Comparison of ENCODE assay signal across 8 cellular contexts in genomic region chr6:11232968-11233626, GRCh38. TPM values are rescaled to one million over a fixed set of nuclear protein-coding genes. Genes with fewer than 3 reads are reported as not detected.
A peak's percentile ranks its signal among the peaks of the same experiment; 100 is the strongest.
DNase-seq lines count a peak whose midpoint lies in the region; ATAC-seq, FAIRE-seq and TF ChIP-seq lines count a peak whose summit lies in the region.

No MANE protein-coding gene starts in this region.

- H3K27ac ChIP-seq in AG04450 (ENCODE audit: low read depth, low read length), result peak overlapping the region; percentile 84
- peak overlapping the region; percentile 89 to 92 for H3K27ac ChIP-seq in kidney (ENCODE audit: low read depth in 2 of 2, low read length in 2 of 2)
- H3K27ac ChIP-seq in subcutaneous abdominal adipose tissue (ENCODE audit: low read depth, low read length), result peak overlapping the region; percentile 92

- TF ChIP-seq CTCF in AG04450 (IDR thresholded peaks at IDR 0.05; ENCODE audit: low read depth, low read length) (no peak), NB4 (IDR thresholded peaks at IDR 0.05; ENCODE audit: low read depth, low read length) (no peak), astrocyte of the cerebellum (IDR thresholded peaks at IDR 0.05; ENCODE audit: low read depth, low read length, missing control alignments) (no peak), kidney (IDR thresholded peaks at IDR 0.05; ENCODE audit: borderline replicate concordance, extremely low read depth, insufficient read depth) (no peak)

- H3K9me3 ChIP-seq in AG04450 (ENCODE audit: control insufficient read depth, insufficient read depth, low read length), result no peaks in the 10 kb centered on the region
- no peaks in the 10 kb centered on the region for H3K9me3 ChIP-seq in kidney (ENCODE audit: control insufficient read depth in 1 of 2, low read length in 2 of 2)
- no peaks in the 10 kb centered on the region for H3K9me3 ChIP-seq in subcutaneous abdominal adipose tissue (ENCODE audit: control insufficient read depth in 5 of 5, low read length in 5 of 5)

- H3K36me3 ChIP-seq in kidney (ENCODE audit: control insufficient read depth in 1 of 2, insufficient read depth in 2 of 2, low read length in 2 of 2) (no peaks in the 10 kb centered on the region), subcutaneous abdominal adipose tissue (ENCODE audit: control insufficient read depth in 5 of 5, insufficient read depth in 5 of 5, low read length in 5 of 5) (no peaks in the 10 kb centered on the region)

- CTCF ChIA-PET in AG04450 (lab: Charles Lee), result interaction anchor here (0.7 to 4.3 kb wide), 4 partner anchors 61 to 263 kb away, joined by 3 to 37 read pairs (median 6); no protein-coding TSS in a partner anchor

- POLR2A ChIA-PET in AG04450 (lab: Yijun Ruan, JAX), result interaction anchor here (0.6 to 1.4 kb wide), 6 partner anchors 13 to 85 kb away, joined by 3 to 11 read pairs (median 4); no protein-coding TSS in a partner anchor

- no peaks in the 10 kb centered on the region for H3K27me3 ChIP-seq in AG04450 (ENCODE audit: control insufficient read depth, insufficient read depth, low read length)
- H3K27me3 ChIP-seq in subcutaneous abdominal adipose tissue (ENCODE audit: control insufficient read depth in 5 of 5, insufficient read depth in 4 of 5, low read length in 5 of 5), result no peaks in the 10 kb centered on the region

- FAIRE-seq in kidney (lab: Jason Lieb, UNC), result no peak

- H3K4me3 ChIP-seq in AG04450 (ENCODE audit: low read depth, low read length) (peak overlapping the region; percentile 89), NB4 (ENCODE audit: low read depth, low read length) (peak overlapping the region; percentile 75), astrocyte of the cerebellum (ENCODE audit: low read depth, low read length) (peak overlapping the region; percentile 83), kidney (ENCODE audit: low read length in 2 of 2) (peak overlapping the region; percentile 85 to 93), subcutaneous abdominal adipose tissue (ENCODE audit: low read depth in 1 of 5, low read length in 5 of 5) (peak overlapping the region; percentile 95 to 100 (median 100))

- in situ Hi-C loops in astrocyte of the cerebellum (cut with HindIII; ENCODE audit: low sequenced_read_pairs), result no loop called here

- H3K4me1 ChIP-seq in kidney (ENCODE audit: control insufficient read depth in 1 of 2, insufficient read depth in 1 of 2, low read depth in 1 of 2, low read length in 2 of 2) (peaks cover 15 to 27% of the 10 kb centered on the region in 2 donors), subcutaneous abdominal adipose tissue (ENCODE audit: control insufficient read depth in 5 of 5, insufficient read depth in 5 of 5, low read length in 5 of 5) (peaks cover 6 to 66% (median 55%) of the 10 kb centered on the region in 5 donors)

- intact Hi-C loops in kidney (cut with DNase I), result no loop called here

- DNase-seq in AG04450 (ENCODE audit: low read depth, low spot score), result no peak
- DNase-seq in NB4 (ENCODE audit: low read depth), result no peak
- DNase-seq in astrocyte of the cerebellum (ENCODE audit: low read depth), result no peak
- DNase-seq in kidney, result no peak
- no peak for DNase-seq in SW 1271 (lab: John Stamatoyannopoulos, UW)
- no peak for DNase-seq in GDM1 (lab: John Stamatoyannopoulos, UW)

- peak; percentile 5 for ATAC-seq in GM19035 (IDR thresholded peaks at IDR 0.05; ENCODE audit: unreplicated experiment)

- H3K9ac ChIP-seq in kidney (ENCODE audit: low read length in 2 of 2) (peak overlapping the region; percentile 41 to 99), subcutaneous abdominal adipose tissue (ENCODE audit: low read length in 5 of 5) (peak overlapping the region; percentile 73 to 95 (median 90))

- TF ChIP-seq POLR2A in NB4 (IDR thresholded peaks at IDR 0.05; ENCODE audit: extremely low read depth, insufficient read length), result no peak

RNA-seq across cellular contexts. Expression of gene NEDD9, which starts 0.6 kb away (rescaled TPM):
- polyA plus RNA-seq in AG04450 (2011; rRNA removed), result 7.2 and 10.9 TPM in 2 replicates
- 17.2 and 31.1 TPM in 2 replicates for polyA minus RNA-seq in AG04450 (2011; rRNA and poly(A)+ RNA removed)
- total RNA-seq in kidney, result 101 TPM
- 19.2 TPM for polyA plus RNA-seq in kidney (ENCODE audit: insufficient read depth, low read depth, low replicate concordance)
